1 cellular context compared by ENCODE assay signal in the genomic region with DNA sequence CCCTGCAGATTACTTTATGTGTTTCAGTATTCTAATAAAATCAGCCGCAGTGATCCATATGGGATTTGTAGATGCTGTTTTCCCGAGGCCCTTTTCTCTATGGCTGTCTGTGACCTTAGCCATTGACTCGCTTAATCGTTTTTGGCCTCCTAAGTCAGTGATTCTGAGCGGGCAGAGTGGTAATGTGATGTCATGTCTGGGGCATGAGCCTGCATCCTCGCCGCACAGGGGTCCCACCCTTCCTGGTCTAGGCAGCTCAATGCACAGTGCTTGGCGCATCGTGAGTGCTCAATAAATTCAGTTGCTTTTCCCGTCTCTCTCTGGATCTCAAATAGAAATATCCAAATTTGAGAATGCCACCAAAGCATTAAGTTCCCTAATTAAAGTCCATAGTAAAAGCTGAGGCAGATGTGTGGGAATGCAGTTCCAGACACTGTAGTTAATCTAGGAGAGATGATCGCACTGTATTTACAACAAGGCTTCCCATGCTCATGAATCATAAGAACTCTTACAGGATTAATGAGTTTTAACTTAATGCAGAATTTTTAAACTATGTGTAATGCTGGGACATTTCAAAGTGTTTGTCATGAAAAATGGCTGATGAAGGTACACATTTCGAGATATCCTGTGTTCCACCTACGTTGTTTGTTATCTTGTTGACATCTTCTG.
TF ChIP-seq lines count a peak whose summit lies in the region.

No MANE protein-coding gene starts in this region.

TF ChIP-seq in SK-N-SH treated with all-trans-retinoic acid at 6 μM for 48 hours, 23 proteins besides CTCF, POLR2A, EP300 and RAD21 (continued from another document):
- TF ChIP-seq TSHZ2 (CRISPR knock-in tag; IDR thresholded peaks at IDR 0.05) (no peak), ZFP30 (CRISPR knock-in tag; IDR thresholded peaks at IDR 0.05) (no peak), ZNF70 (CRISPR knock-in tag; IDR thresholded peaks at IDR 0.05) (no peak)
